ENCODE assay signal across 18 cellular contexts in the genomic region with DNA sequence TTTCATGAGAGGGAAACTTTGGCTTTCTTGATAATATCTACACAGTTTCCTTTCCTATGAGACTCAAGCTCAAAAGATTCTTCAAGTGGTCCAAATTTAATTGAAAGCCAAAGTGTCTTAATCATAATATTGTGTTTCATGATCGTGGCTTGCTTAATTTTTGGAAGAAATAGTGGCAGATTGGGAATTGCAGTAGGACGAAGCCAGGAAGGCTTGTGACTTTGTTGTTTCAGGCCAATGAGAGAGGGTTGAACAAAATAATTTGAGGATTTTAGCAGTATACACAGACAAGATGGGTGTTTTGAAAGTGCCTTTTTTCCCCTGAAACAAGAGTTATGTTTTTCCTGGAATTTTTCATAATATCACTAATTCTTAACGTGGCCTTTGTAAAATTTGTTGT. TPM values are rescaled to one million over a fixed set of nuclear protein-coding genes. Genes with fewer than 3 reads are reported as not detected.
A peak's percentile ranks its signal among the peaks of the same experiment; 100 is the strongest.
DNase-seq lines count a peak whose midpoint lies in the region; ATAC-seq, FAIRE-seq and TF ChIP-seq lines count a peak whose summit lies in the region.
"Had no signal": no experiment of that assay in that cellular context is flagged by ENCODE, and none has a peak within 500 bp of the region (broad histone marks: within the 10 kb centered on the region; RNA-seq: fewer than 3 reads in every experiment).

No MANE protein-coding gene starts in this region.

- FAIRE-seq in endothelial cell of umbilical vein (lab: Jason Lieb, UNC): peak; percentile 48
- FAIRE-seq: H54 had no signal

- H3K4me3 ChIP-seq in SK-N-SH (ENCODE audit: low read depth in 2 of 2, low read length in 1 of 2): no peak overlapping the region
- H3K4me3 ChIP-seq in endothelial cell of umbilical vein (replicated peaks in 1 of 3; ENCODE audit: insufficient read depth in 1 of 3, low read depth in 1 of 3, low read length in 3 of 3): no peak overlapping the region
- H3K4me3 ChIP-seq in prostate gland: no peak overlapping the region
- H3K4me3 ChIP-seq: BLaER1, GM23248 had no signal

- H3K36me3 Mint-ChIP-seq in stimulated activated naive CD8-positive, alpha-beta T cell treated with anti-CD3 and anti-CD28 coated beads, Interleukin-15, Interleukin-2, amounts not matched to agents 100 ng/mL and 50 ng/mL, for 24 hours (ENCODE audit: low read depth): peaks cover 53% of the 10 kb centered on the region
- H3K36me3 Mint-ChIP-seq: CD8-positive, alpha-beta memory T cell had no signal

- no peaks in the 10 kb centered on the region for H3K9me2 ChIP-seq in SK-N-SH

- H3K79me2 ChIP-seq in SK-N-SH (ENCODE audit: insufficient read depth) (no peaks in the 10 kb centered on the region), endothelial cell of umbilical vein (ENCODE audit: control insufficient read depth, insufficient read depth, low read length) (no peaks in the 10 kb centered on the region)

- BruUV-seq in endothelial cell of umbilical vein (replicated peaks; lab: Mats Ljungman, UMichigan): no TSS peak

- no peak for TF ChIP-seq RAD21 in SK-N-SH (IDR thresholded peaks at IDR 0.05; ENCODE audit: low read length)

- no peak overlapping the region for H3K27ac ChIP-seq in SK-N-SH (ENCODE audit: low read depth in 2 of 2, low read length in 1 of 2)
- H3K27ac ChIP-seq in endothelial cell of umbilical vein (ENCODE audit: insufficient read depth, low read depth, low read length): no peak overlapping the region
- no peak overlapping the region for H3K27ac ChIP-seq in prostate gland
- H3K27ac ChIP-seq: 22Rv1, BLaER1, GM23248, HL-60 had no signal

- H3K4me1 ChIP-seq in SK-N-SH (ENCODE audit: control insufficient read depth in 1 of 2, insufficient read depth in 2 of 2, low read depth in 1 of 2, low read length in 1 of 2) (no peaks in the 10 kb centered on the region), endothelial cell of umbilical vein (ENCODE audit: control insufficient read depth, extremely low read depth, insufficient read depth, low read length) (peaks cover 2% of the 10 kb centered on the region), prostate gland (replicated peaks) (no peaks in the 10 kb centered on the region)
- H3K4me1 ChIP-seq: BLaER1 had no signal

- POLR2A ChIA-PET in SK-N-SH (lab: Yijun Ruan, JAX) (no interaction called here), endothelial cell of umbilical vein (lab: Charles Lee) (no interaction called here)

- H3K36me3 ChIP-seq in SK-N-SH (replicated peaks in 1 of 2; ENCODE audit: control insufficient read depth in 1 of 2, insufficient read depth in 2 of 2, low read length in 1 of 2) (no peaks in the 10 kb centered on the region), endothelial cell of umbilical vein (ENCODE audit: control insufficient read depth in 2 of 2, extremely low read depth in 1 of 2, insufficient read depth in 2 of 2, low read length in 2 of 2) (no peaks in the 10 kb centered on the region), prostate gland (no peaks in the 10 kb centered on the region)
- H3K36me3 ChIP-seq: BLaER1 had no signal

- CTCF ChIA-PET in SK-N-SH (lab: Yijun Ruan, JAX): no interaction called here
- CTCF ChIA-PET in endothelial cell of umbilical vein (lab: Charles Lee): no interaction called here

- H3K4me2 ChIP-seq in SK-N-SH (no peak overlapping the region), endothelial cell of umbilical vein (ENCODE audit: insufficient read depth, low read length) (no peak overlapping the region)
- H3K4me2 ChIP-seq: BLaER1 had no signal

- H3K9me3 Mint-ChIP-seq in stimulated activated naive CD8-positive, alpha-beta T cell treated with anti-CD3 and anti-CD28 coated beads, Interleukin-15, Interleukin-2, amounts not matched to agents 100 ng/mL and 50 ng/mL, for 24 hours: peaks cover 7% of the 10 kb centered on the region
- H3K9me3 Mint-ChIP-seq: CD8-positive, alpha-beta memory T cell had no signal

- dilution Hi-C loops in endothelial cell of umbilical vein (cut with MboI; ENCODE audit: extremely low pct_ligation_motif_present, low sequenced_read_pairs): no loop called here

- no peaks in the 10 kb centered on the region for H3K27me3 Mint-ChIP-seq in stimulated activated naive CD8-positive, alpha-beta T cell treated with anti-CD3 and anti-CD28 coated beads, Interleukin-15, Interleukin-2, amounts not matched to agents 100 ng/mL and 50 ng/mL, for 24 hours

- H3K27ac Mint-ChIP-seq in stimulated activated naive CD8-positive, alpha-beta T cell treated with anti-CD3 and anti-CD28 coated beads, Interleukin-15, Interleukin-2, amounts not matched to agents 100 ng/mL and 50 ng/mL, for 24 hours: peak overlapping the region; percentile 92
- H3K27ac Mint-ChIP-seq: CD8-positive, alpha-beta memory T cell had no signal

- ATAC-seq in SK-N-SH treated with all-trans-retinoic acid at 6 μM for 48 hours (no peak), sciatic nerve (peak; percentile 74), GM21423 (IDR thresholded peaks at IDR 0.05; ENCODE audit: unreplicated experiment) (no peak)
- no peak for ATAC-seq in stimulated activated naive CD8-positive, alpha-beta T cell treated with anti-CD3 and anti-CD28 coated beads, Interleukin-15, Interleukin-2, amounts not matched to agents 100 U/mL and 50 U/mL, for 24 hours
- ATAC-seq: HCT116 had no signal

- TF ChIP-seq CTCF in SK-N-SH (IDR thresholded peaks at IDR 0.05) (no peak), endothelial cell of umbilical vein (IDR thresholded peaks at IDR 0.05; ENCODE audit: extremely low read depth in 1 of 2, insufficient read depth in 1 of 2, low read depth in 1 of 2, low read length in 2 of 2) (no peak), prostate gland (IDR thresholded peaks at IDR 0.05) (no peak)

- TF ChIP-seq EP300 in SK-N-SH (IDR thresholded peaks at IDR 0.05; ENCODE audit: borderline replicate concordance in 1 of 2, low read depth in 1 of 2, low read length in 1 of 2): no peak

- peak overlapping the region; percentile 6; the same call in 1 of the 2 replicates for H2AFZ ChIP-seq in SK-N-SH (ENCODE audit: low read depth)
- H2AFZ ChIP-seq in endothelial cell of umbilical vein (ENCODE audit: low read depth, low read length): no peak overlapping the region
- H2AFZ ChIP-seq: GM23248 had no signal

- TF ChIP-seq POLR2A in endothelial cell of umbilical vein (IDR thresholded peaks at IDR 0.05; ENCODE audit: low read depth, low read length): no peak
- TF ChIP-seq POLR2A in prostate gland (IDR thresholded peaks at IDR 0.05): no peak

- H4K20me1 ChIP-seq in SK-N-SH (ENCODE audit: insufficient read depth) (no peaks in the 10 kb centered on the region), endothelial cell of umbilical vein (replicated peaks; ENCODE audit: control insufficient read depth, extremely low read depth, insufficient read depth, low read length) (no peaks in the 10 kb centered on the region)
- H4K20me1 ChIP-seq: BLaER1 had no signal

- no peaks in the 10 kb centered on the region for H3F3A ChIP-seq in SK-N-SH (replicated peaks; ENCODE audit: insufficient read depth)

- H3K27me3 ChIP-seq in SK-N-SH (ENCODE audit: insufficient read depth): no peaks in the 10 kb centered on the region
- no peaks in the 10 kb centered on the region for H3K27me3 ChIP-seq in endothelial cell of umbilical vein (ENCODE audit: control insufficient read depth in 2 of 2, insufficient read depth in 2 of 2, low read length in 2 of 2)
- H3K27me3 ChIP-seq in prostate gland (replicated peaks; ENCODE audit: insufficient read depth): no peaks in the 10 kb centered on the region
- H3K27me3 ChIP-seq: BLaER1 had no signal

- no peak overlapping the region for H3K9ac ChIP-seq in SK-N-SH
- H3K9ac ChIP-seq in endothelial cell of umbilical vein (replicated peaks; ENCODE audit: extremely low read depth, insufficient read depth, low read length): no peak overlapping the region
- H3K9ac ChIP-seq: BLaER1, GM23248 had no signal

- intact Hi-C loops in endothelial cell of umbilical vein (cut with micrococcal nuclease): no loop called here
- intact Hi-C loops in sciatic nerve (cut with DNase I): no loop called here
- intact Hi-C loops in prostate gland (cut with DNase I): no loop called here

- H3K9me3 ChIP-seq in SK-N-SH (no peaks in the 10 kb centered on the region), endothelial cell of umbilical vein (replicated peaks; ENCODE audit: control insufficient read depth, insufficient read depth, low read length) (no peaks in the 10 kb centered on the region), prostate gland (no peaks in the 10 kb centered on the region)

- H3K9me1 ChIP-seq in endothelial cell of umbilical vein (replicated peaks; ENCODE audit: control insufficient read depth, extremely low read depth, insufficient read depth, low read length): no peaks in the 10 kb centered on the region

- WGBS in SK-N-SH (ENCODE audit: low lambda C conversion rate): 37% methylated on average over 3 of the region's 3 CpGs
- 70% methylated on average over 3 of the region's 3 CpGs for WGBS in prostate gland

- H3K4me1 Mint-ChIP-seq in stimulated activated naive CD8-positive, alpha-beta T cell treated with anti-CD3 and anti-CD28 coated beads, Interleukin-15, Interleukin-2, amounts not matched to agents 100 ng/mL and 50 ng/mL, for 24 hours (ENCODE audit: low read depth): peaks cover 47% of the 10 kb centered on the region
- H3K4me1 Mint-ChIP-seq: CD8-positive, alpha-beta memory T cell had no signal

- DNase-seq in SK-N-SH (no peak), endothelial cell of umbilical vein (ENCODE audit: low read depth, low spot score) (no peak), sciatic nerve (ENCODE audit: low spot score) (no peak), prostate gland (ENCODE audit: low spot score) (no peak)
- DNase-seq in stimulated activated naive CD8-positive, alpha-beta T cell treated with anti-CD3 and anti-CD28 coated beads, Interleukin-15, Interleukin-2, amounts not matched to agents 100 U/mL and 50 U/mL, for 24 hours: no peak
- DNase-seq: AML-193; CD8-positive, alpha-beta memory T cell; DMS53; GF-D8; GM23248 had no signal

- H3K4me3 Mint-ChIP-seq in stimulated activated naive CD8-positive, alpha-beta T cell treated with anti-CD3 and anti-CD28 coated beads, Interleukin-15, Interleukin-2, amounts not matched to agents 100 ng/mL and 50 ng/mL, for 24 hours: peak overlapping the region; percentile 70
- H3K4me3 Mint-ChIP-seq: CD8-positive, alpha-beta memory T cell had no signal

TF ChIP-seq in SK-N-SH treated with all-trans-retinoic acid at 6 μM for 48 hours, 23 proteins besides CTCF, POLR2A, EP300 and RAD21 (continues in another document):
- no peak for TF ChIP-seq SNAI2 (CRISPR knock-in tag; IDR thresholded peaks at IDR 0.05)

RNA-seq across cellular contexts. Expression of a gene that starts 55.0 kb away (rescaled TPM):
- polyA plus RNA-seq in SK-N-SH (2012; rRNA removed) (0.35 and 0.41 TPM in 2 replicates), endothelial cell of umbilical vein (0.07 and 0.10 TPM in 2 replicates)
- 0.51 and 0.53 TPM in 2 replicates for polyA plus RNA-seq in SK-N-SH (2012; cell fraction: cytosol; rRNA removed)
- polyA plus RNA-seq in SK-N-SH (2012; cell fraction: nucleus; rRNA removed): 0.33 and 0.52 TPM in 2 replicates
- total RNA-seq in endothelial cell of umbilical vein (0.44 TPM in 2 replicates), sciatic nerve (0.09 TPM), prostate gland (under 1 TPM; 0.34 to 0.82 TPM)
- 0.13 and 0.24 TPM in 2 replicates for polyA plus RNA-seq in endothelial cell of umbilical vein (2011; cell fraction: cytosol; rRNA removed)
- polyA plus RNA-seq in endothelial cell of umbilical vein (2011; cell fraction: nucleus; rRNA removed): 0.67 and 0.97 TPM in 2 replicates
- 1.1 and 1.5 TPM in 2 replicates for polyA plus RNA-seq in endothelial cell of umbilical vein (2012)
- 0.70 and 1.0 TPM in 2 replicates for polyA minus RNA-seq in endothelial cell of umbilical vein
- not detected for polyA minus RNA-seq in endothelial cell of umbilical vein (2011; cell fraction: cytosol; rRNA and poly(A)+ RNA removed)
- 0.63 and 2.5 TPM in 2 replicates for polyA minus RNA-seq in endothelial cell of umbilical vein (2011; cell fraction: nucleus; rRNA and poly(A)+ RNA removed)
